In genomic region chr4:4853371-4853823, GRCh38 we compare ENCODE assay signal across 8 cellular contexts. TPM values are rescaled to one million over a fixed set of nuclear protein-coding genes. Genes with fewer than 3 reads are reported as not detected.
DNase-seq lines count a peak whose midpoint lies in the region; ATAC-seq and TF ChIP-seq lines count a peak whose summit lies in the region.

No MANE protein-coding gene starts in this region.

- peaks cover 12% of the 10 kb centered on the region for H3K27me3 ChIP-seq in CD4-positive, CD25-positive, alpha-beta regulatory T cell (ENCODE audit: control insufficient read depth, insufficient read depth, low read length)
- H3K27me3 ChIP-seq in H7 (ENCODE audit: control insufficient read depth, insufficient read depth, low read length) = peaks cover 91% of the 10 kb centered on the region
- peaks cover 0 to 52% of the 10 kb centered on the region in 2 donors for H3K27me3 ChIP-seq in body of pancreas

- peak overlapping the region; percentile 37 for H3K4me3 ChIP-seq in CD4-positive, CD25-positive, alpha-beta regulatory T cell (ENCODE audit: low read depth, low read length)
- H3K4me3 ChIP-seq in H7 (ENCODE audit: insufficient read depth, low read depth, low read length) = peak overlapping the region; percentile 19; the same call in 1 of the 2 replicates
- H3K4me3 ChIP-seq in body of pancreas = no peak overlapping the region

- H3K9me3 Mint-ChIP-seq in CD4-positive, CD25-positive, alpha-beta regulatory T cell = peaks cover 0 to 8% (median 0%) of the 10 kb centered on the region in 7 donors
- H3K9me3 Mint-ChIP-seq in nephron = no peaks in the 10 kb centered on the region

- peaks cover 32% of the 10 kb centered on the region for H3K4me1 ChIP-seq in CD4-positive, CD25-positive, alpha-beta regulatory T cell (ENCODE audit: control insufficient read depth, insufficient read depth, low read length, poor library complexity, severe bottlenecking)
- peaks cover 29% of the 10 kb centered on the region for H3K4me1 ChIP-seq in body of pancreas

- H3K9me3 ChIP-seq in CD4-positive, CD25-positive, alpha-beta regulatory T cell (ENCODE audit: control insufficient read depth in 2 of 2, low read length in 2 of 2) = no peaks in the 10 kb centered on the region
- no peaks in the 10 kb centered on the region for H3K9me3 ChIP-seq in body of pancreas

- no peak for ATAC-seq in CD4-positive, CD25-positive, alpha-beta regulatory T cell (ENCODE audit: low read depth in 2 of 2)
- ATAC-seq in body of pancreas = peak; percentile 17

- no peaks in the 10 kb centered on the region for H3K36me3 ChIP-seq in CD4-positive, CD25-positive, alpha-beta regulatory T cell (ENCODE audit: control insufficient read depth, insufficient read depth, low read length)
- no peaks in the 10 kb centered on the region for H3K36me3 ChIP-seq in H7 (replicated peaks; ENCODE audit: control insufficient read depth, insufficient read depth, low read length)
- no peaks in the 10 kb centered on the region for H3K36me3 ChIP-seq in body of pancreas (replicated peaks in 1 of 2; ENCODE audit: insufficient read depth in 1 of 2, low read depth in 2 of 2)

- TF ChIP-seq POLR2A in body of pancreas (IDR thresholded peaks at IDR 0.05) = no peak

- H3K27ac ChIP-seq in CD4-positive, CD25-positive, alpha-beta regulatory T cell (ENCODE audit: insufficient read depth, low read length, poor library complexity, severe bottlenecking) = no peak overlapping the region
- H3K27ac ChIP-seq in body of pancreas = no peak overlapping the region

- H3K4me3 Mint-ChIP-seq in CD4-positive, CD25-positive, alpha-beta regulatory T cell = peak overlapping the region; percentile 66 to 87 (median 84)
- H3K4me3 Mint-ChIP-seq in nephron = peak overlapping the region; percentile 70 to 83 (median 76)

- 3 to 4% methylated on average over 26 of the region's 26 CpGs for WGBS in body of pancreas, 2 donors

- peaks cover 5 to 48% (median 21%) of the 10 kb centered on the region in 4 donors for H3K4me1 Mint-ChIP-seq in CD4-positive, CD25-positive, alpha-beta regulatory T cell
- peaks cover 38% of the 10 kb centered on the region for H3K4me1 Mint-ChIP-seq in nephron

- peaks cover 82% of the 10 kb centered on the region for H3K27me3 Mint-ChIP-seq in CD4-positive, CD25-positive, alpha-beta regulatory T cell
- H3K27me3 Mint-ChIP-seq in nephron (ENCODE audit: low read depth) = peaks cover 98% of the 10 kb centered on the region

- no peak overlapping the region for H3K27ac Mint-ChIP-seq in CD4-positive, CD25-positive, alpha-beta regulatory T cell
- H3K27ac Mint-ChIP-seq in nephron = peak overlapping the region in 1 of 3 experiments; percentile 8

- no peak for DNase-seq in CD4-positive, CD25-positive, alpha-beta regulatory T cell
- DNase-seq in H7 (peak; percentile 69), body of pancreas (no peak), NCI-H2081 treated with DMSO at 0.1 percent for 48 hours (lab: John Stamatoyannopoulos, UW) (no peak), NCI-H446 treated with DMSO at 0.1 percent for 48 hours (lab: John Stamatoyannopoulos, UW) (no peak), GM10266 (ENCODE audit: extremely low spot score) (no peak)
- no peak for DNase-seq in stimulated activated CD4-positive, alpha-beta T cell treated with anti-CD3 and anti-CD28 coated beads, Interleukin-4, amount 100 ng/mL, for 4 hours

- intact Hi-C loops in body of pancreas (cut with DNase I) = no loop called here

- H3K36me3 Mint-ChIP-seq in CD4-positive, CD25-positive, alpha-beta regulatory T cell = no peaks in the 10 kb centered on the region
- H3K36me3 Mint-ChIP-seq in nephron (ENCODE audit: low read depth) = no peaks in the 10 kb centered on the region

- no peak for TF ChIP-seq CTCF in body of pancreas (IDR thresholded peaks at IDR 0.05)
- TF ChIP-seq CTCF in nephron (IDR thresholded peaks at IDR 0.05; ENCODE audit: unreplicated experiment in 3 of 3) = no peak
- TF ChIP-seq CTCF in GM10266 (IDR thresholded peaks at IDR 0.05; ENCODE audit: control insufficient read depth, insufficient read depth, low read depth, missing control alignments) = no peak

RNA-seq across cellular contexts. Expression of gene MSX1, which starts 6.1 kb away (rescaled TPM):
- 0.54 TPM for total RNA-seq in CD4-positive, CD25-positive, alpha-beta regulatory T cell
- under 1 TPM in 1 of 4 donors, not detected in 3; 0.32 TPM for polyA plus RNA-seq in CD4-positive, CD25-positive, alpha-beta regulatory T cell
- 0.07 and 0.67 TPM in 2 replicates for total RNA-seq in H7 (2014; rRNA removed; shearing (Covaris generic))
- 1 to 10 TPM; 3.9 to 7.6 TPM for total RNA-seq in body of pancreas

Comparison
In these comparisons a context has a peak if more than half of its experiments do, and no peak if none do; other contexts are left out.
1. H3K4me3 ChIP-seq: peak in CD4-positive, CD25-positive, alpha-beta regulatory T cell (single experiment) and H7 (single experiment); none in body of pancreas (0 of 2).